Comparison of ENCODE assay signal across 8 cellular contexts in genomic region chr11:60950933-60951610, GRCh38. TPM values are rescaled to one million over a fixed set of nuclear protein-coding genes. Genes with fewer than 3 reads are reported as not detected.
A peak's percentile ranks its signal among the peaks of the same experiment; 100 is the strongest.
DNase-seq lines count a peak whose midpoint lies in the region; ATAC-seq and TF ChIP-seq lines count a peak whose summit lies in the region.

No MANE protein-coding gene starts in this region.

- ATAC-seq in WTC11 (peak; percentile 38), Right ventricle myocardium superior (ENCODE audit: poor library complexity) (peak; percentile 11), GM21526 (IDR thresholded peaks at IDR 0.05; ENCODE audit: low FRiP score, unreplicated experiment) (no peak), GM19455 (IDR thresholded peaks at IDR 0.05; ENCODE audit: unreplicated experiment) (no peak)

- H3K36me3 Mint-ChIP-seq in WTC11 = no peaks in the 10 kb centered on the region

- TF ChIP-seq CTCF in GM06990 (IDR thresholded peaks at IDR 0.05; ENCODE audit: insufficient read depth, low read length, poor library complexity, severe bottlenecking) (no peak), WTC11 (IDR thresholded peaks at IDR 0.05) (no peak), sigmoid colon (IDR thresholded peaks at IDR 0.05) (no peak)

- no peak for TF ChIP-seq EP300 in sigmoid colon (IDR thresholded peaks at IDR 0.05)

- peaks cover 42% of the 10 kb centered on the region for H3K27me3 Mint-ChIP-seq in WTC11 (ENCODE audit: low read depth)

- H3K27me3 ChIP-seq in GM06990 (replicated peaks; ENCODE audit: control insufficient read depth, insufficient read depth, low read length) (no peaks in the 10 kb centered on the region), sigmoid colon (no peaks in the 10 kb centered on the region)

- no peak overlapping the region for H3K27ac Mint-ChIP-seq in WTC11

- POLR2A ChIA-PET in WTC11 (lab: Charles Lee) = interaction anchor here (1.5 kb wide), 1 partner anchor 37 kb away, joined by 5 read pairs; the partner anchor contains the start of gene TMEM109

- H3K36me3 ChIP-seq in GM06990 (ENCODE audit: control insufficient read depth, insufficient read depth, low read length) = peaks cover 6% of the 10 kb centered on the region
- peaks cover 0 to 7% (median 0%) of the 10 kb centered on the region in 4 donors for H3K36me3 ChIP-seq in sigmoid colon

- CTCF ChIA-PET in WTC11 (lab: Charles Lee) = interaction anchor here (1.2 to 2.2 kb wide), 5 partner anchors 35 to 201 kb away, joined by 4 to 7 read pairs (median 5); partner anchors contain the start of gene TMEM109

- TF ChIP-seq POLR2A in sigmoid colon (IDR thresholded peaks at IDR 0.05) = no peak

- peak overlapping the region; percentile 69 for H3K4me3 Mint-ChIP-seq in WTC11

- H3K4me1 ChIP-seq in sigmoid colon = peaks cover 0 to 31% (median 25%) of the 10 kb centered on the region in 4 donors

- intact Hi-C loops in Right ventricle myocardium superior (cut with DNase I) (no loop called here), sigmoid colon (cut with DNase I) (loop anchor here (2.0 kb wide), 1 partner anchor 36 kb away; the partner anchor contains the start of gene TMEM109)

- H3K4me3 ChIP-seq in GM06990 (replicated peaks; ENCODE audit: low read depth, low read length) (peak overlapping the region; percentile 91), sigmoid colon (peak overlapping the region; percentile 39 to 59 (median 54))

- no peaks in the 10 kb centered on the region for H3K9me3 Mint-ChIP-seq in WTC11

- peak; percentile 65 for DNase-seq in GM06990 (ENCODE audit: extremely low read depth, insufficient read length)
- peak; percentile 51 for DNase-seq in WTC11 (ENCODE audit: low spot score)
- peak; percentile 69 for DNase-seq in Right ventricle myocardium superior
- no peak for DNase-seq in sigmoid colon
- no peak for DNase-seq in NCI-H345 treated with DMSO at 0.1 percent for 48 hours (lab: John Stamatoyannopoulos, UW; ENCODE audit: unreplicated experiment)
- no peak for DNase-seq in occipital lobe (lab: John Stamatoyannopoulos, UW)

- no peaks in the 10 kb centered on the region for H3K9me3 ChIP-seq in sigmoid colon

- H3K27ac ChIP-seq in sigmoid colon = peak overlapping the region; percentile 79 to 87 (median 82)

- WGBS in sigmoid colon, 2 donors = 11 to 30% methylated on average over 86 of the region's 86 CpGs

- peaks cover 35% of the 10 kb centered on the region for H3K4me1 Mint-ChIP-seq in WTC11

TF ChIP-seq in WTC11, 78 proteins besides CTCF, POLR2A, EP300 and RAD21 (continues in another document):
- TF ChIP-seq FOXP1 (CRISPR knock-in tag; IDR thresholded peaks at IDR 0.05; ENCODE audit: borderline replicate concordance) = peak; percentile 93
- TF ChIP-seq E2F1 (CRISPR knock-in tag; IDR thresholded peaks at IDR 0.05) = no peak; the same call in 1 of the 2 replicates
- TF ChIP-seq E2F5 (CRISPR knock-in tag; IDR thresholded peaks at IDR 0.05) = peak; percentile 27; the same call in 1 of the 2 replicates
- TF ChIP-seq JUN (CRISPR knock-in tag; IDR thresholded peaks at IDR 0.05) = peak; percentile 82
- no peak for TF ChIP-seq AFF4 (CRISPR knock-in tag; IDR thresholded peaks at IDR 0.05; ENCODE audit: borderline replicate concordance)
- 0 out of 2 replicates have a peak, but pooled peaks have one; percentile 68 for TF ChIP-seq ELF4 (CRISPR knock-in tag; IDR thresholded peaks at IDR 0.05; ENCODE audit: low read depth)
- peak; percentile 13; the same call in 1 of the 2 replicates for TF ChIP-seq E2F4 (CRISPR knock-in tag; IDR thresholded peaks at IDR 0.05; ENCODE audit: borderline replicate concordance, low read depth)
- no peak for TF ChIP-seq SOX15 (CRISPR knock-in tag; IDR thresholded peaks at IDR 0.05)
- TF ChIP-seq ZNF317 (CRISPR knock-in tag; IDR thresholded peaks at IDR 0.05; ENCODE audit: borderline replicate concordance, low read depth) = peak; percentile 58; the same call in 1 of the 2 replicates
- peak; percentile 78; the same call in 1 of the 2 replicates for TF ChIP-seq NR3C1 (CRISPR knock-in tag; conservative IDR thresholded peaks at IDR 0.05; ENCODE audit: low read depth)
- TF ChIP-seq ZNF423 (CRISPR knock-in tag; IDR thresholded peaks at IDR 0.05) = no peak
- TF ChIP-seq CREB1 (CRISPR knock-in tag; IDR thresholded peaks at IDR 0.05) = peak; percentile 72; the same call in 1 of the 2 replicates
- TF ChIP-seq KAT7 (CRISPR knock-in tag; IDR thresholded peaks at IDR 0.05; ENCODE audit: borderline replicate concordance) = 0 out of 2 replicates have a peak, but pooled peaks have one; percentile 46
- TF ChIP-seq ETV6 (CRISPR knock-in tag; IDR thresholded peaks at IDR 0.05) = peak; percentile 85; the same call in 1 of the 2 replicates
- peak; percentile 86 for TF ChIP-seq ZBTB21 (CRISPR knock-in tag; IDR thresholded peaks at IDR 0.05; ENCODE audit: borderline replicate concordance)

RNA-seq across cellular contexts. Expression of gene SLC15A3, which starts 0.9 kb away (rescaled TPM):
- total RNA-seq in WTC11 (2021) (10.2 to 12.1 TPM (median 11.5 TPM) in 3 replicates), Right ventricle myocardium superior (19.1 TPM), sigmoid colon (10 to 100 TPM; 12.8 to 43.9 (median 28.6) TPM), occipital lobe (5.8 TPM)
- 10 to 100 TPM; 13.8 to 32.0 (median 21.3) TPM for polyA plus RNA-seq in sigmoid colon

RNA-seq across cellular contexts. Expression of gene CD6, which starts 20.4 kb away (rescaled TPM):
- 0.53 to 1.0 TPM (median 0.73 TPM) in 3 replicates for total RNA-seq in WTC11 (2021)
- total RNA-seq in Right ventricle myocardium superior = 0.08 TPM
- 1 to 10 TPM in 2 of 4 donors, under 1 TPM in 1, not detected in 1; 0.81 to 1.9 (median 1.2) TPM for total RNA-seq in sigmoid colon
- 10 to 100 TPM in 1 of 3 donors, under 1 TPM in 2; under 0.01 to 14.1 (median 0.23) TPM for polyA plus RNA-seq in sigmoid colon
- total RNA-seq in occipital lobe = 0.16 TPM

RNA-seq across cellular contexts. Expression of gene TMEM132A, which starts 26.8 kb away (rescaled TPM):
- total RNA-seq in WTC11 (2021) = 110 to 114 TPM (median 114 TPM) in 3 replicates
- 6.5 TPM for total RNA-seq in Right ventricle myocardium superior
- total RNA-seq in sigmoid colon = 10 to 100 TPM in 1 of 4 donors, 1 to 10 TPM in 2, under 1 TPM in 1; 0.49 to 17.4 (median 2.9) TPM
- 1 to 10 TPM in 2 of 3 donors, under 1 TPM in 1; 0.60 to 8.5 (median 2.3) TPM for polyA plus RNA-seq in sigmoid colon
- 104 TPM for total RNA-seq in occipital lobe

RNA-seq across cellular contexts. Expression of gene TMEM109, which starts 37.1 kb away (rescaled TPM):
- total RNA-seq in WTC11 (2021) (24.1 to 26.8 TPM (median 25.1 TPM) in 3 replicates), Right ventricle myocardium superior (82.2 TPM), sigmoid colon (100 to 1,000 TPM in 2 of 4 donors, 10 to 100 TPM in 2; 86.2 to 115 (median 98.4) TPM), occipital lobe (8.3 TPM)
- 10 to 100 TPM; 16.2 to 57.7 (median 17.3) TPM for polyA plus RNA-seq in sigmoid colon

RNA-seq across cellular contexts. Expression of gene PRPF19, which starts 44.7 kb away (rescaled TPM):
- total RNA-seq in WTC11 (2021) (103 to 116 TPM (median 105 TPM) in 3 replicates), Right ventricle myocardium superior (34.0 TPM), sigmoid colon (10 to 100 TPM; 37.1 to 52.5 (median 38.9) TPM), occipital lobe (42.3 TPM)
- polyA plus RNA-seq in sigmoid colon = 10 to 100 TPM; 41.2 to 92.3 (median 42.0) TPM

Comparison
In these comparisons a context has a peak if more than half of its experiments do, and no peak if none do; other contexts are left out.
1. DNase-seq: peak in GM06990 (single experiment), WTC11 (single experiment) and Right ventricle myocardium superior (single experiment); none in sigmoid colon (single experiment), NCI-H345 treated with DMSO at 0.1 percent for 48 hours (single experiment) and occipital lobe (single experiment).
2. ATAC-seq: peak in WTC11 (single experiment) and Right ventricle myocardium superior (single experiment); none in GM21526 (single experiment) and GM19455 (single experiment).